23 cellular contexts compared by ENCODE assay signal in the genomic region with DNA sequence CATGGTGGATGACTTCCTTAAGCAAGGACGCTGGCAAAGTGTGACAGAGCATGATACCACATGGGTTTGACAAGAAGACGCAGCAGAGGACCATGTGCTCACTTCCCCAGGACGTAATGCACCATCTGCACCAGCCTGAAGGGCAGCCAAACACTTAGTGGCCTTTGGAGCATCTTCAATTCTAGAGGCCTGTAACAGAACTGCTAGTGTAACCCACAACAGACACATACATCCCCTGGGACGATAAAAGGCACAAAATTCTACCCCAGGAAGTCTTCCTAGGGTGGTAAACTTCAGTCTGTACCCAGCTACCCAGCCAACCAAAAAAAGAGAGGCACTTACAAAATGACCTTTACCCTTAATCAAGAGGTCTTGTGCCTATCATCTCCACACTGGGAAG. TPM values are rescaled to one million over a fixed set of nuclear protein-coding genes. Genes with fewer than 3 reads are reported as not detected.
DNase-seq lines count a peak whose midpoint lies in the region; ATAC-seq and TF ChIP-seq lines count a peak whose summit lies in the region.
"Had no signal": no experiment of that assay in that cellular context is flagged by ENCODE, and none has a peak within 500 bp of the region (broad histone marks: within the 10 kb centered on the region; RNA-seq: fewer than 3 reads in every experiment).

No MANE protein-coding gene starts in this region.

- H4K8ac ChIP-seq in IMR-90 (ENCODE audit: low read depth in 2 of 2, low read length in 2 of 2), result no peak overlapping the region

- DNase-seq in IMR-90, result no peak
- peak; percentile 44 for DNase-seq in osteocyte (ENCODE audit: extremely low spot score, unreplicated experiment)
- no peak for DNase-seq in CD1c-positive myeloid dendritic cell (ENCODE audit: extremely low spot score)
- DNase-seq in MCF 10A (ENCODE audit: unreplicated experiment), result no peak
- DNase-seq: BE2C; CD4-positive, alpha-beta memory T cell; DMS 273 treated with DMSO at 0.1 percent for 48 hours; DMS79 treated with DMSO at 0.1 percent for 48 hours; KBM-7; NCI-H1105; NCI-H146; NCI-H2029 treated with DMSO at 0.1 percent for 48 hours; NCI-H226; NCI-H510A treated with DMSO at 0.1 percent for 48 hours; NCI-H774; NK-92 treated with Interleukin-12 subunit alpha and Interleukin-12 subunit beta, amount 100 ng/mL, for 24 hours; SHP77 treated with DMSO at 0.1 percent for 48 hours had no signal

- H3K4me1 ChIP-seq in BLaER1 (peaks cover 20% of the 10 kb centered on the region), IMR-90 (ENCODE audit: control insufficient read depth, insufficient read depth, low read length) (no peaks in the 10 kb centered on the region)
- H3K4me1 ChIP-seq: A549, BE2C, Caco-2 had no signal

- H3K27me3 Mint-ChIP-seq in osteocyte (ENCODE audit: unreplicated experiment) (no peaks in the 10 kb centered on the region), MCF 10A (ENCODE audit: insufficient read depth, unreplicated experiment) (no peaks in the 10 kb centered on the region)
- H3K27me3 Mint-ChIP-seq: CD4-positive, alpha-beta memory T cell had no signal

- H3K4me2 ChIP-seq in BLaER1 (peak overlapping the region; percentile 54), IMR-90 (ENCODE audit: low read depth, low read length) (no peak overlapping the region)
- H3K4me2 ChIP-seq: A549 had no signal

- no peak overlapping the region for H3K18ac ChIP-seq in IMR-90 (ENCODE audit: low read depth, low read length)

- intact Hi-C loops in IMR-90 (cut with micrococcal nuclease), result no loop called here
- intact Hi-C loops in MCF 10A (cut with micrococcal nuclease), result no loop called here

- H2BK120ac ChIP-seq in IMR-90 (ENCODE audit: low read depth, low read length), result no peak overlapping the region

- no peak overlapping the region for H3K4ac ChIP-seq in IMR-90 (ENCODE audit: low read depth, low read length)

- H3K23ac ChIP-seq in IMR-90 (ENCODE audit: low read depth, low read length), result no peak overlapping the region

- H2BK5ac ChIP-seq in IMR-90 (ENCODE audit: low read depth, low read length, poor library complexity, severe bottlenecking), result no peak overlapping the region

- no peak overlapping the region for H3K14ac ChIP-seq in IMR-90 (replicated peaks; ENCODE audit: low read depth, low read length)

- H3K56ac ChIP-seq in IMR-90 (ENCODE audit: extremely low read depth, insufficient read depth, low read length), result no peak overlapping the region

- no peak for TF ChIP-seq RAD21 in IMR-90 (IDR thresholded peaks at IDR 0.05; ENCODE audit: low read length)

- H2AK5ac ChIP-seq in IMR-90 (ENCODE audit: low read depth, low read length), result no peak overlapping the region

- no peak for ATAC-seq in IMR-90 (ENCODE audit: low read depth)
- no peak for ATAC-seq in HG03175 (IDR thresholded peaks at IDR 0.05; ENCODE audit: unreplicated experiment)
- ATAC-seq: A549 had no signal

- no peak for TF ChIP-seq CTCF in IMR-90 (conservative IDR thresholded peaks at IDR 0.05; ENCODE audit: low read depth, low read length)
- TF ChIP-seq CTCF in osteocyte (IDR thresholded peaks at IDR 0.05), result no peak
- no peak for TF ChIP-seq CTCF in MCF 10A (IDR thresholded peaks at IDR 0.05; ENCODE audit: unreplicated experiment)

- H2AK9ac ChIP-seq in IMR-90 (replicated peaks; ENCODE audit: low read depth, low read length, poor library complexity), result peak overlapping the region; percentile 20

- H3K27ac ChIP-seq in BLaER1 (no peak overlapping the region), IMR-90 (ENCODE audit: insufficient read depth, low read length) (no peak overlapping the region)
- H3K27ac ChIP-seq: A549, RWPE1, SK-N-MC had no signal

- no peak overlapping the region for H2AFZ ChIP-seq in IMR-90 (replicated peaks; ENCODE audit: low read length, poor library complexity)

- H3K36me3 ChIP-seq in BLaER1, result peaks cover 70% of the 10 kb centered on the region
- peaks cover 47% of the 10 kb centered on the region for H3K36me3 ChIP-seq in IMR-90 (ENCODE audit: control insufficient read depth, insufficient read depth, low read length)

- H3K36me3 Mint-ChIP-seq in osteocyte (ENCODE audit: unreplicated experiment), result peaks cover 41% of the 10 kb centered on the region
- H3K36me3 Mint-ChIP-seq in MCF 10A (ENCODE audit: insufficient read depth, unreplicated experiment), result peaks cover 78% of the 10 kb centered on the region

- CTCF ChIA-PET in IMR-90 (lab: Yijun Ruan, JAX), result no interaction called here
- CTCF ChIA-PET in MCF 10A (lab: Yijun Ruan, JAX), result no interaction called here

- H4K5ac ChIP-seq in IMR-90 (ENCODE audit: low read depth, low read length), result no peak overlapping the region

- dilution Hi-C loops in IMR-90 (cut with HindIII; ENCODE audit: low sequenced_read_pairs, unreplicated experiment), result no loop called here

- H3K27me3 ChIP-seq in BLaER1, result no peaks in the 10 kb centered on the region
- H3K27me3 ChIP-seq in IMR-90 (ENCODE audit: control insufficient read depth, insufficient read depth, low read length), result no peaks in the 10 kb centered on the region
- H3K27me3 ChIP-seq: BE2C had no signal

- H3K4me1 Mint-ChIP-seq in osteocyte (ENCODE audit: unreplicated experiment) (no peaks in the 10 kb centered on the region), MCF 10A (ENCODE audit: insufficient read depth, unreplicated experiment) (no peaks in the 10 kb centered on the region)
- H3K4me1 Mint-ChIP-seq: CD4-positive, alpha-beta memory T cell had no signal

- 94% methylated on average over 2 of the region's 4 CpGs; no CpG with 5 or more reads in 1 of the 2 experiments for WGBS in IMR-90 (ENCODE audit: extremely low coverage in 2 of 2, insufficient read length in 1 of 2), 2 experiments

- no peak for TF ChIP-seq POLR2A in IMR-90 (IDR thresholded peaks at IDR 0.05; ENCODE audit: low read depth, low read length)

- POLR2A ChIA-PET in IMR-90 (lab: Charles Lee; ENCODE audit: unreplicated experiment), result interaction anchor here (0.6 kb wide), 1 partner anchor 376 kb away, joined by 3 read pairs; no protein-coding TSS in a partner anchor
- POLR2A ChIA-PET in MCF 10A (lab: Yijun Ruan, JAX), result interaction anchor here (4.6 kb wide), 1 partner anchor 9 kb away, joined by 38 read pairs; a partner anchor contains a TSS

- BruUV-seq in IMR-90 (replicated peaks; lab: Mats Ljungman, UMichigan), result no TSS peak
- BruUV-seq in MCF 10A (replicated peaks; lab: Mats Ljungman, UMichigan), result no TSS peak

- H3K4me3 Mint-ChIP-seq in osteocyte (ENCODE audit: unreplicated experiment) (no peak overlapping the region), MCF 10A (ENCODE audit: unreplicated experiment) (no peak overlapping the region)
- H3K4me3 Mint-ChIP-seq: CD4-positive, alpha-beta memory T cell had no signal

- H4K91ac ChIP-seq in IMR-90 (ENCODE audit: insufficient read depth, low read depth, low read length), result no peak overlapping the region

- H3K9me3 Mint-ChIP-seq in osteocyte (ENCODE audit: unreplicated experiment) (no peaks in the 10 kb centered on the region), MCF 10A (ENCODE audit: unreplicated experiment) (no peaks in the 10 kb centered on the region)
- H3K9me3 Mint-ChIP-seq: CD4-positive, alpha-beta memory T cell had no signal

- H4K20me1 ChIP-seq in BLaER1, result no peaks in the 10 kb centered on the region
- no peaks in the 10 kb centered on the region for H4K20me1 ChIP-seq in IMR-90 (ENCODE audit: insufficient read depth, low read length)

- H3K4me3 ChIP-seq in BLaER1 (no peak overlapping the region), IMR-90 (ENCODE audit: insufficient read depth, low read depth, low read length) (no peak overlapping the region)
- H3K4me3 ChIP-seq: A549, SK-N-MC had no signal

- no peak overlapping the region for H2BK20ac ChIP-seq in IMR-90 (ENCODE audit: low read depth, low read length)

- H2BK15ac ChIP-seq in IMR-90 (ENCODE audit: low read depth, low read length), result no peak overlapping the region

- H3K9ac ChIP-seq in BLaER1 (no peak overlapping the region), IMR-90 (ENCODE audit: low read depth, low read length) (no peak overlapping the region)

- no peaks in the 10 kb centered on the region; a peak in 1 of 4 replicates for H3K79me1 ChIP-seq in IMR-90 (ENCODE audit: low read depth in 1 of 2, low read length in 2 of 2)

- in situ Hi-C loops in IMR-90 (cut with MboI; ENCODE audit: low sequenced_read_pairs), result no loop called here

- H3K9me3 ChIP-seq in BLaER1 (no peaks in the 10 kb centered on the region), IMR-90 (ENCODE audit: control insufficient read depth, insufficient read depth, low read length) (no peaks in the 10 kb centered on the region)
- H3K9me3 ChIP-seq: A549, BE2C, Caco-2 had no signal

- peaks cover 8% of the 10 kb centered on the region; the same call in 1 of the 2 replicates for H3K9me1 ChIP-seq in IMR-90 (ENCODE audit: insufficient read depth, low read length)

- no peak overlapping the region for H3K27ac Mint-ChIP-seq in osteocyte (ENCODE audit: unreplicated experiment)
- H3K27ac Mint-ChIP-seq in MCF 10A (ENCODE audit: low read depth, unreplicated experiment), result no peak overlapping the region

RNA-seq across cellular contexts. Expression of a gene that starts 9.2 kb away (rescaled TPM):
- total RNA-seq in IMR-90 (2012; rRNA removed) (141 and 163 TPM in 2 replicates), osteocyte (164 and 180 TPM in 2 replicates), MCF 10A (2022) (161 and 194 TPM in 2 replicates)
- 165 and 189 TPM in 2 replicates for polyA plus RNA-seq in IMR-90 (2012; rRNA removed)
- polyA plus RNA-seq in IMR-90 (2012; cell fraction: cytosol; rRNA removed), result 158 and 268 TPM in 2 replicates
- 564 and 652 TPM in 2 replicates for polyA plus RNA-seq in IMR-90 (2012; cell fraction: nucleus; rRNA removed; ENCODE audit: low replicate concordance)

RNA-seq across cellular contexts. Expression of a gene that starts 9.2 kb away (rescaled TPM):
- total RNA-seq in IMR-90 (2012; rRNA removed), result 65.8 and 69.4 TPM in 2 replicates
- polyA plus RNA-seq in IMR-90 (2012; rRNA removed), result 44.7 and 51.2 TPM in 2 replicates
- polyA plus RNA-seq in IMR-90 (2012; cell fraction: cytosol; rRNA removed), result 10.9 and 21.0 TPM in 2 replicates
- 47.0 and 117 TPM in 2 replicates for polyA plus RNA-seq in IMR-90 (2012; cell fraction: nucleus; rRNA removed; ENCODE audit: low replicate concordance)
- total RNA-seq in osteocyte, result 85.5 and 97.3 TPM in 2 replicates
- 60.1 and 64.3 TPM in 2 replicates for total RNA-seq in MCF 10A (2022)

RNA-seq across cellular contexts. Expression of a gene that starts 25.3 kb away (rescaled TPM):
- 11.4 and 16.5 TPM in 2 replicates for total RNA-seq in IMR-90 (2012; rRNA removed)
- polyA plus RNA-seq in IMR-90 (2012; rRNA removed), result 31.4 and 35.6 TPM in 2 replicates
- polyA plus RNA-seq in IMR-90 (2012; cell fraction: cytosol; rRNA removed), result 29.4 and 47.8 TPM in 2 replicates
- 35.0 and 47.5 TPM in 2 replicates for polyA plus RNA-seq in IMR-90 (2012; cell fraction: nucleus; rRNA removed; ENCODE audit: low replicate concordance)
- total RNA-seq in osteocyte, result 26.0 and 29.4 TPM in 2 replicates
- 27.6 and 28.6 TPM in 2 replicates for total RNA-seq in MCF 10A (2022)

RNA-seq across cellular contexts. Expression of a gene that starts 25.3 kb away (rescaled TPM):
- total RNA-seq in IMR-90 (2012; rRNA removed) (223 and 397 TPM in 2 replicates), osteocyte (110 and 116 TPM in 2 replicates), MCF 10A (2022) (173 and 192 TPM in 2 replicates)
- 555 and 601 TPM in 2 replicates for polyA plus RNA-seq in IMR-90 (2012; rRNA removed)
- 1,487 and 2,019 TPM in 2 replicates for polyA plus RNA-seq in IMR-90 (2012; cell fraction: cytosol; rRNA removed)
- 350 and 360 TPM in 2 replicates for polyA plus RNA-seq in IMR-90 (2012; cell fraction: nucleus; rRNA removed; ENCODE audit: low replicate concordance)

RNA-seq across cellular contexts. Expression of a gene that starts 58.3 kb away (rescaled TPM):
- total RNA-seq in IMR-90 (2012; rRNA removed) (1.8 and 1.9 TPM in 2 replicates), osteocyte (1.8 and 1.9 TPM in 2 replicates), MCF 10A (2022) (0.96 and 1.6 TPM in 2 replicates)
- polyA plus RNA-seq in IMR-90 (2012; rRNA removed), result 5.5 and 5.8 TPM in 2 replicates
- 4.8 and 7.3 TPM in 2 replicates for polyA plus RNA-seq in IMR-90 (2012; cell fraction: cytosol; rRNA removed)
- polyA plus RNA-seq in IMR-90 (2012; cell fraction: nucleus; rRNA removed; ENCODE audit: low replicate concordance), result 17.5 and 19.5 TPM in 2 replicates
